In genomic region chr19:1094978-1095701, GRCh38 we compare ENCODE assay signal across 8 cellular contexts. TPM values are rescaled to one million over a fixed set of nuclear protein-coding genes. Genes with fewer than 3 reads are reported as not detected.
A peak's percentile ranks its signal among the peaks of the same experiment; 100 is the strongest.
DNase-seq lines count a peak whose midpoint lies in the region; ATAC-seq, FAIRE-seq and TF ChIP-seq lines count a peak whose summit lies in the region.

Gene POLR2E, minus strand, starts transcription at chr19:1095375. Its CDS starts 60 bp downstream, at chr19:1095315.

- H3K4me1 ChIP-seq in A673 (ENCODE audit: insufficient read depth, low read length, poor library complexity, severe bottlenecking) (peaks cover 13% of the 10 kb centered on the region), smooth muscle cell (ENCODE audit: low read depth) (peaks cover 7% of the 10 kb centered on the region)

- POLR2A ChIA-PET in A673 (lab: Charles Lee; ENCODE audit: low non-redundant PET), result no interaction called here

- H2AFZ ChIP-seq in smooth muscle cell (ENCODE audit: low read depth), result no peak within 1 kb of the TSS

- H3K27ac ChIP-seq in A673 (ENCODE audit: low read depth, low read length, poor library complexity, severe bottlenecking) (peak within 1 kb of the TSS; percentile 87), smooth muscle cell (ENCODE audit: low read depth) (peak within 1 kb of the TSS; percentile 43)

- peaks cover 6% of the 10 kb centered on the region for H3K9me3 ChIP-seq in A673 (ENCODE audit: low read depth, low read length, poor library complexity, severe bottlenecking)
- H3K9me3 ChIP-seq in smooth muscle cell (replicated peaks; ENCODE audit: low read depth), result no peaks in the 10 kb centered on the region

- H3K27me3 ChIP-seq in A673 (replicated peaks; ENCODE audit: insufficient read depth, low read depth, low read length, poor library complexity), result no peaks in the 10 kb centered on the region
- no peaks in the 10 kb centered on the region for H3K27me3 ChIP-seq in bronchial epithelial cell (ENCODE audit: control insufficient read depth, insufficient read depth, low read length)
- no peaks in the 10 kb centered on the region for H3K27me3 ChIP-seq in smooth muscle cell (ENCODE audit: low read depth)

- under 1% methylated on average over 37 of the region's 81 CpGs for WGBS in smooth muscle cell (ENCODE audit: low lambda C conversion rate)

- no peak for TF ChIP-seq CTCF in A673 (conservative IDR thresholded peaks at IDR 0.05; ENCODE audit: low read depth, low read length)
- no peak for TF ChIP-seq CTCF in WI38 (IDR thresholded peaks at IDR 0.05; ENCODE audit: low read depth, low read length)
- TF ChIP-seq CTCF in bronchial epithelial cell (IDR thresholded peaks at IDR 0.05; ENCODE audit: insufficient read depth, low read length, severe bottlenecking), result no peak
- TF ChIP-seq CTCF in smooth muscle cell (IDR thresholded peaks at IDR 0.05; ENCODE audit: borderline replicate concordance, insufficient read depth, poor library complexity, severe bottlenecking), result no peak

- ATAC-seq in GM18867 (IDR thresholded peaks at IDR 0.05; ENCODE audit: unreplicated experiment) (peak; percentile 82), HG03108 (IDR thresholded peaks at IDR 0.05; ENCODE audit: unreplicated experiment) (peak; percentile 81)

- BruUV-seq in A673 (replicated peaks; lab: Mats Ljungman, UMichigan), result no TSS peak

- peak; percentile 92 for FAIRE-seq in bronchial epithelial cell (lab: Jason Lieb, UNC)

- peaks cover 29% of the 10 kb centered on the region for H4K20me1 ChIP-seq in smooth muscle cell (ENCODE audit: low read depth)

- H3K9ac ChIP-seq in smooth muscle cell (ENCODE audit: low read depth), result peak within 1 kb of the TSS; percentile 92

- peak within 1 kb of the TSS; percentile 98 for H3K4me2 ChIP-seq in smooth muscle cell

- H3K36me3 ChIP-seq in A673 (ENCODE audit: insufficient read depth, low read length, poor library complexity, severe bottlenecking), result peaks cover 29% of the 10 kb centered on the region
- peaks cover 12% of the 10 kb centered on the region for H3K36me3 ChIP-seq in bronchial epithelial cell (ENCODE audit: control insufficient read depth, insufficient read depth, low read length)
- H3K36me3 ChIP-seq in smooth muscle cell (ENCODE audit: low read depth), result no peaks in the 10 kb centered on the region

- CTCF ChIA-PET in A673 (lab: Charles Lee), result no interaction called here

- peaks cover 31% of the 10 kb centered on the region for H3K79me2 ChIP-seq in smooth muscle cell (ENCODE audit: low read depth)

- no peaks in the 10 kb centered on the region for H3F3A ChIP-seq in smooth muscle cell (ENCODE audit: low read depth)

- DNase-seq in A673 (ENCODE audit: low spot score) (peak; percentile 99), NCI-H2196 treated with DMSO at 0.1 percent for 48 hours (lab: John Stamatoyannopoulos, UW; ENCODE audit: unreplicated experiment) (peak; percentile 92), bronchial epithelial cell (ENCODE audit: low read depth) (peak; percentile 90), iPS-NIHi7 (ENCODE audit: extremely low spot score) (peak; percentile 99), smooth muscle cell (lab: John Stamatoyannopoulos, UW; ENCODE audit: unreplicated experiment) (peak; percentile 88)

- intact Hi-C loops in A673 (cut with micrococcal nuclease; ENCODE audit: unreplicated experiment), result no loop called here

- H3K4me3 ChIP-seq in A673 (ENCODE audit: low read depth, low read length, poor library complexity, severe bottlenecking) (peak within 1 kb of the TSS; percentile 99), WI38 (ENCODE audit: low read depth, low read length) (peak within 1 kb of the TSS; percentile 89), bronchial epithelial cell (ENCODE audit: low read depth, low read length) (peak within 1 kb of the TSS; percentile 98), smooth muscle cell (peak within 1 kb of the TSS; percentile 90)

RNA-seq across cellular contexts. Expression of gene POLR2E, which starts in this region (rescaled TPM):
- total RNA-seq in A673 (2021) (342 and 343 TPM in 2 replicates), bronchial epithelial cell (57.4 and 87.1 TPM in 2 replicates), smooth muscle cell (99.1 and 114 TPM in 2 replicates)
- polyA plus RNA-seq in smooth muscle cell, result 235 and 260 TPM in 2 replicates

Comparison
In these comparisons a context has a peak if more than half of its experiments do, and no peak if none do; other contexts are left out.
1. Peak in every context shown above with its lines: DNase-seq, ATAC-seq, H3K4me3 ChIP-seq and H3K27ac ChIP-seq.